Comparison of ENCODE assay signal across 16 cellular contexts in genomic region chr19:20171285-20171684, GRCh38. TPM values are rescaled to one million over a fixed set of nuclear protein-coding genes. Genes with fewer than 3 reads are reported as not detected.
A peak's percentile ranks its signal among the peaks of the same experiment; 100 is the strongest.
DNase-seq lines count a peak whose midpoint lies in the region; ATAC-seq and TF ChIP-seq lines count a peak whose summit lies in the region.
"Had no signal": no experiment of that assay in that cellular context is flagged by ENCODE, and none has a peak within 500 bp of the region (broad histone marks: within the 10 kb centered on the region; RNA-seq: fewer than 3 reads in every experiment).

No MANE protein-coding gene starts in this region.

- H3K4me1 Mint-ChIP-seq in CD8-positive, alpha-beta memory T cell = peaks cover 32 to 50% (median 36%) of the 10 kb centered on the region in 3 donors

- peaks cover 15 to 47% (median 19%) of the 10 kb centered on the region in 3 donors for H3K36me3 Mint-ChIP-seq in CD8-positive, alpha-beta memory T cell

- H3K27ac Mint-ChIP-seq in CD8-positive, alpha-beta memory T cell = peak overlapping the region in 5 of 8 donors; percentile 2 to 83 (median 74)

- H3K27me3 Mint-ChIP-seq in CD8-positive, alpha-beta memory T cell = peaks cover 0 to 1% of the 10 kb centered on the region in 2 donors

- H4K20me1 ChIP-seq in smooth muscle cell (ENCODE audit: low read depth) = no peaks in the 10 kb centered on the region

- no peak overlapping the region for H3K4me3 ChIP-seq in CD8-positive, alpha-beta memory T cell (ENCODE audit: low read length)
- H3K4me3 ChIP-seq in smooth muscle cell (no peak overlapping the region), gastroesophageal sphincter (no peak overlapping the region)
- H3K4me3 ChIP-seq: HAP-1, SJCRH30 had no signal

- H3K36me3 ChIP-seq in CD8-positive, alpha-beta memory T cell (ENCODE audit: insufficient read depth, low read length) = peaks cover 8% of the 10 kb centered on the region
- H3K36me3 ChIP-seq in smooth muscle cell (ENCODE audit: low read depth) (peaks cover 3% of the 10 kb centered on the region), gastroesophageal sphincter (peaks cover 0 to 32% of the 10 kb centered on the region in 2 donors)
- H3K36me3 ChIP-seq: HAP-1 had no signal

- H3K4me3 Mint-ChIP-seq in CD8-positive, alpha-beta memory T cell = peak overlapping the region in 1 of 7 donors; percentile 51

- no peak for TF ChIP-seq EP300 in gastroesophageal sphincter (IDR thresholded peaks at IDR 0.05)

- peaks cover 6% of the 10 kb centered on the region for H3F3A ChIP-seq in smooth muscle cell (ENCODE audit: low read depth)

- H3K27ac ChIP-seq in CD8-positive, alpha-beta memory T cell (ENCODE audit: low read depth, low read length) = no peak overlapping the region
- H3K27ac ChIP-seq in RWPE1 (no peak overlapping the region), foreskin keratinocyte (no peak overlapping the region), smooth muscle cell (ENCODE audit: low read depth) (peak overlapping the region; percentile 44), gastroesophageal sphincter (no peak overlapping the region)
- H3K27ac ChIP-seq: SJCRH30 had no signal

- peaks cover 0 to 6% (median 0%) of the 10 kb centered on the region in 5 donors for H3K9me3 Mint-ChIP-seq in CD8-positive, alpha-beta memory T cell

- no peak overlapping the region for H2AFZ ChIP-seq in smooth muscle cell (ENCODE audit: low read depth)

- CTCF ChIA-PET in CD8-positive, alpha-beta memory T cell (lab: Charles Lee) = no interaction called here
- CTCF ChIA-PET in RWPE1 (lab: Yijun Ruan, JAX) = interaction anchor here (0.7 kb wide), 1 partner anchor 463 kb away, joined by 3 read pairs; no protein-coding TSS in a partner anchor

- peaks cover 6% of the 10 kb centered on the region for H3K4me1 ChIP-seq in CD8-positive, alpha-beta memory T cell (ENCODE audit: insufficient read depth, low read length)
- no peaks in the 10 kb centered on the region for H3K4me1 ChIP-seq in foreskin keratinocyte
- peaks cover 3% of the 10 kb centered on the region for H3K4me1 ChIP-seq in smooth muscle cell (ENCODE audit: low read depth)
- peaks cover 0 to 21% (median 0%) of the 10 kb centered on the region in 3 donors for H3K4me1 ChIP-seq in gastroesophageal sphincter
- H3K4me1 ChIP-seq: HAP-1 had no signal

- H3K27me3 ChIP-seq in CD8-positive, alpha-beta memory T cell (ENCODE audit: insufficient read depth, low read length, poor library complexity, severe bottlenecking) = no peaks in the 10 kb centered on the region
- H3K27me3 ChIP-seq in foreskin keratinocyte (no peaks in the 10 kb centered on the region), smooth muscle cell (ENCODE audit: low read depth) (no peaks in the 10 kb centered on the region), gastroesophageal sphincter (no peaks in the 10 kb centered on the region)
- H3K27me3 ChIP-seq: SJCRH30 had no signal

- peaks cover 68% of the 10 kb centered on the region for H3K79me2 ChIP-seq in smooth muscle cell (ENCODE audit: low read depth)

- no peak for ATAC-seq in foreskin keratinocyte
- ATAC-seq in HG03108 (IDR thresholded peaks at IDR 0.05; ENCODE audit: unreplicated experiment) = no peak
- ATAC-seq in gastroesophageal sphincter = no peak

- no peaks in the 10 kb centered on the region for H3K9me3 ChIP-seq in CD8-positive, alpha-beta memory T cell (ENCODE audit: low read length)
- H3K9me3 ChIP-seq in smooth muscle cell (replicated peaks; ENCODE audit: low read depth) (no peaks in the 10 kb centered on the region), gastroesophageal sphincter (no peaks in the 10 kb centered on the region)
- H3K9me3 ChIP-seq: HAP-1 had no signal

- no peak for TF ChIP-seq POLR2A in gastroesophageal sphincter (IDR thresholded peaks at IDR 0.05)

- no peak overlapping the region for H3K9ac ChIP-seq in smooth muscle cell (ENCODE audit: low read depth)

- H3K4me2 ChIP-seq in smooth muscle cell = no peak overlapping the region

- POLR2A ChIA-PET in CD8-positive, alpha-beta memory T cell (lab: Charles Lee) = no interaction called here
- POLR2A ChIA-PET in RWPE1 (lab: Yijun Ruan, JAX; ENCODE audit: low non-redundant PET) = no interaction called here

- DNase-seq in CD8-positive, alpha-beta memory T cell = no peak
- DNase-seq in RWPE1 (ENCODE audit: low spot score) (peak; percentile 3), foreskin keratinocyte (peak; percentile 58 to 75), smooth muscle cell (lab: John Stamatoyannopoulos, UW; ENCODE audit: unreplicated experiment) (no peak), NCI-H774 (lab: John Stamatoyannopoulos, UW) (no peak)
- DNase-seq: Calu3; DMS79; KBM-7; NCI-H1417 treated with DMSO at 0.1 percent for 48 hours; NCI-H1930; NCI-H69; NK-92 treated with Interleukin-12 subunit alpha and Interleukin-12 subunit beta, amount 100 ng/mL, for 24 hours; SJCRH30 had no signal

- 78% methylated on average over 3 of the region's 3 CpGs for WGBS in smooth muscle cell (ENCODE audit: low lambda C conversion rate)
- WGBS in gastroesophageal sphincter (ENCODE audit: low coverage in 1 of 2), 2 donors = 87 to 91% methylated on average over 3 of the region's 3 CpGs

- TF ChIP-seq CTCF in RWPE1 (conservative IDR thresholded peaks at IDR 0.05; ENCODE audit: low read depth) = no peak
- no peak for TF ChIP-seq CTCF in foreskin keratinocyte (conservative IDR thresholded peaks at IDR 0.05)
- TF ChIP-seq CTCF in smooth muscle cell (IDR thresholded peaks at IDR 0.05; ENCODE audit: borderline replicate concordance, insufficient read depth, poor library complexity, severe bottlenecking) = no peak
- TF ChIP-seq CTCF in gastroesophageal sphincter (IDR thresholded peaks at IDR 0.05) = no peak

RNA-seq across cellular contexts. Expression of gene ZNF486, which starts 4.3 kb away (rescaled TPM):
- total RNA-seq in CD8-positive, alpha-beta memory T cell = 10 to 100 TPM; 10.5 to 12.0 TPM
- polyA plus RNA-seq in CD8-positive, alpha-beta memory T cell = 4.9 TPM
- total RNA-seq in foreskin keratinocyte = 9.6 and 10.5 TPM in 2 replicates
- 2.3 and 3.1 TPM in 2 replicates for polyA plus RNA-seq in foreskin keratinocyte
- 10.8 and 12.0 TPM in 2 replicates for total RNA-seq in smooth muscle cell
- 2.2 and 3.1 TPM in 2 replicates for polyA plus RNA-seq in smooth muscle cell
- 1 to 10 TPM; 2.6 to 4.4 (median 3.0) TPM for total RNA-seq in gastroesophageal sphincter
- total RNA-seq: Calu3 had no signal

Comparison
In these comparisons a context has a peak if more than half of its experiments do, and no peak if none do; other contexts are left out.
1. DNase-seq: peak in RWPE1 (single experiment) and foreskin keratinocyte (2 of 2); none in CD8-positive, alpha-beta memory T cell (0 of 5), smooth muscle cell (single experiment) and NCI-H774 (single experiment).